In genomic region chr5:110855961-110856360, GRCh38 we compare ENCODE assay signal across 1 cellular context.
TF ChIP-seq lines count a peak whose summit lies in the region.

No MANE protein-coding gene starts in this region.

TF ChIP-seq in GM23338, 12 proteins besides CTCF, POLR2A, EP300 and RAD21 (continued from another document):
- no peak for TF ChIP-seq ZNF462 (CRISPR knock-in tag; IDR thresholded peaks at IDR 0.05)
- no peak for TF ChIP-seq POLR2AphosphoS5 (IDR thresholded peaks at IDR 0.05; ENCODE audit: low read depth)
